ENCODE assay signal across 1 cellular context in the genomic region with DNA sequence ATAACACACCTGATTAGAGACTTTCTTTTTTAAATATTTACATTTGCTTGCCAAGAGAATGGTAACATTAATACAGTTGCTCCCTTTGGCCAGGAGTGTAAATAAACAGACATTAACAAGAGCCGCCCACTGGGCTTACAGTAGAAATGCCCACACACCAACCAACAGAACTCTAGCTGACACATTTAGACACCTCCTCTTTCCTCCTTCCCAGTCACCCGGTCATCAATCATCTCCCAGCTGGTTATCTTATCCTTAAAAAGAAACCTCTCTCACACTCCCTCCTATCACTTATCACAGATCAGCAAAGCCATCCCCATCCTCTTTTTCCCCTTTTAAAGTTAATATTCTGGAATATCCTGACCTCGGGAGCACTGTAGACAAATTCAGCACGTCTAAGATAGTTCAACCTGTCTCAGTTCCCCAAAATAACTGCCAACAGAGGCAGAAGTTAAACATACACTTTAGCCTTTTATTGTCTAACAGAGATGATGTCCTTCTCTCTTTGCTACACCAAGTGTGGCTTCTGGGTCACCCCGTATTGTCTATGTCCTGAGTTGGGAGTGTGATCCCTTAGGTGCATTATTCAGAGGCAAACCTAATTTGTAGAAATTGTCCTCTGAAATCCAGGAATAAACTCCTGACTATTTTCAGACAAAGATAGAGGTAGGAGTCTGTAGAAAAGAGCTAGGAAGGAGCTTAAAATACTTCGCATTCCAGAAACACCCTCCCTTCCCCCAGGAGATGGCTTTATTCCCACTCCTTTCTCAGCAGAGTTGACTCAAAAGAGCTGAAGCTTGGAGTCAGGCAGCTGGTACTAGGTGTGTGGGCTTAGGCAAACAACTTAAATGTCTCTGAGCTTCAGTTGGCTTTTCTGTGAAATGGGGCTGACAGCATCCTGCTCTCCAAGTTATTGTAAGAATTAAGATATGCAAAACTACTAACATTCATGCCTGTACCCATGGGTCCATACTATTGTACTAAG.
A peak's percentile ranks its signal among the peaks of the same experiment; 100 is the strongest.
TF ChIP-seq lines count a peak whose summit lies in the region.

No MANE protein-coding gene starts in this region.

TF ChIP-seq in K562, 482 proteins besides CTCF, POLR2A, EP300 and RAD21 (continued from another document and continues in another):
- TF ChIP-seq, protein P1, sequence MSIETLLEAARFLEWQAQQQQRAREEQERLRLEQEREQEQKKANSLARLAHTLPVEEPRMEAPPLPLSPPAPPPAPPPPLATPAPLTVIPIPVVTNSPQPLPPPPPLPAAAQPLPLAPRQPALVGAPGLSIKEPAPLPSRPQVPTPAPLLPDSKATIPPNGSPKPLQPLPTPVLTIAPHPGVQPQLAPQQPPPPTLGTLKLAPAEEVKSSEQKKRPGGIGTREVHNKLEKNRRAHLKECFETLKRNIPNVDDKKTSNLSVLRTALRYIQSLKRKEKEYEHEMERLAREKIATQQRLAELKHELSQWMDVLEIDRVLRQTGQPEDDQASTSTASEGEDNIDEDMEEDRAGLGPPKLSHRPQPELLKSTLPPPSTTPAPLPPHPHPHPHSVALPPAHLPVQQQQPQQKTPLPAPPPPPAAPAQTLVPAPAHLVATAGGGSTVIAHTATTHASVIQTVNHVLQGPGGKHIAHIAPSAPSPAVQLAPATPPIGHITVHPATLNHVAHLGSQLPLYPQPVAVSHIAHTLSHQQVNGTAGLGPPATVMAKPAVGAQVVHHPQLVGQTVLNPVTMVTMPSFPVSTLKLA (conservative IDR thresholded peaks at IDR 0.05), result peak in 1 of 2 experiments; percentile 74; a peak in 2 of 4 replicates
- peak; percentile 100 for TF ChIP-seq SMARCE1 (IDR thresholded peaks at IDR 0.05)
- no peak for TF ChIP-seq MCM5 (IDR thresholded peaks at IDR 0.05; ENCODE audit: low read depth)
- TF ChIP-seq, protein P2, sequence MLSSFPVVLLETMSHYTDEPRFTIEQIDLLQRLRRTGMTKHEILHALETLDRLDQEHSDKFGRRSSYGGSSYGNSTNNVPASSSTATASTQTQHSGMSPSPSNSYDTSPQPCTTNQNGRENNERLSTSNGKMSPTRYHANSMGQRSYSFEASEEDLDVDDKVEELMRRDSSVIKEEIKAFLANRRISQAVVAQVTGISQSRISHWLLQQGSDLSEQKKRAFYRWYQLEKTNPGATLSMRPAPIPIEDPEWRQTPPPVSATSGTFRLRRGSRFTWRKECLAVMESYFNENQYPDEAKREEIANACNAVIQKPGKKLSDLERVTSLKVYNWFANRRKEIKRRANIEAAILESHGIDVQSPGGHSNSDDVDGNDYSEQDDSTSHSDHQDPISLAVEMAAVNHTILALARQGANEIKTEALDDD (IDR thresholded peaks at IDR 0.05), result peak; percentile 83
- peak; percentile 82 for TF ChIP-seq GATAD2B (IDR thresholded peaks at IDR 0.05; ENCODE audit: borderline replicate concordance)
- TF ChIP-seq ZNF583 (CRISPR knock-in tag; IDR thresholded peaks at IDR 0.05), result no peak
- no peak for TF ChIP-seq ZNF76 (CRISPR knock-in tag; IDR thresholded peaks at IDR 0.05; ENCODE audit: borderline replicate concordance)
- no peak for TF ChIP-seq KLF10 (CRISPR knock-in tag; IDR thresholded peaks at IDR 0.05)
- no peak for TF ChIP-seq ZNF354B (CRISPR knock-in tag; IDR thresholded peaks at IDR 0.05)
- TF ChIP-seq FOXJ3 (CRISPR knock-in tag; IDR thresholded peaks at IDR 0.05), result no peak
- TF ChIP-seq ZNF445 (CRISPR knock-in tag; IDR thresholded peaks at IDR 0.05; ENCODE audit: low read depth), result no peak
- TF ChIP-seq CEBPG (CRISPR knock-in tag; IDR thresholded peaks at IDR 0.05), result no peak
- no peak for TF ChIP-seq CEBPG (tag; conservative IDR thresholded peaks at IDR 0.05 in 1 of 2, IDR thresholded peaks at IDR 0.05 in 1 of 2)
- TF ChIP-seq, protein P3, sequence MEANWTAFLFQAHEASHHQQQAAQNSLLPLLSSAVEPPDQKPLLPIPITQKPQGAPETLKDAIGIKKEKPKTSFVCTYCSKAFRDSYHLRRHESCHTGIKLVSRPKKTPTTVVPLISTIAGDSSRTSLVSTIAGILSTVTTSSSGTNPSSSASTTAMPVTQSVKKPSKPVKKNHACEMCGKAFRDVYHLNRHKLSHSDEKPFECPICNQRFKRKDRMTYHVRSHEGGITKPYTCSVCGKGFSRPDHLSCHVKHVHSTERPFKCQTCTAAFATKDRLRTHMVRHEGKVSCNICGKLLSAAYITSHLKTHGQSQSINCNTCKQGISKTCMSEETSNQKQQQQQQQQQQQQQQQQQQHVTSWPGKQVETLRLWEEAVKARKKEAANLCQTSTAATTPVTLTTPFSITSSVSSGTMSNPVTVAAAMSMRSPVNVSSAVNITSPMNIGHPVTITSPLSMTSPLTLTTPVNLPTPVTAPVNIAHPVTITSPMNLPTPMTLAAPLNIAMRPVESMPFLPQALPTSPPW (CRISPR knock-in tag; IDR thresholded peaks at IDR 0.05), result peak; percentile 82
- TF ChIP-seq TBP (optimal IDR thresholded peaks at IDR 0.05; ENCODE audit: low read depth, low read length), result peak; percentile 17
- no peak for TF ChIP-seq RBM15 (IDR thresholded peaks at IDR 0.05; ENCODE audit: insufficient read depth, low read length)
- peak; percentile 84 for TF ChIP-seq NFIC (IDR thresholded peaks at IDR 0.05)
- TF ChIP-seq RBBP5 (IDR thresholded peaks at IDR 0.05; ENCODE audit: borderline replicate concordance, insufficient read depth, low read length, poor library complexity, severe bottlenecking), result peak; percentile 36
- TF ChIP-seq ZBTB2 (IDR thresholded peaks at IDR 0.05), result peak; percentile 91
- TF ChIP-seq BMI1 (IDR thresholded peaks at IDR 0.05; ENCODE audit: low read length), result no peak
- no peak for TF ChIP-seq HMG20A (CRISPR knock-in tag; conservative IDR thresholded peaks at IDR 0.05)
- TF ChIP-seq RCOR1 (IDR thresholded peaks at IDR 0.05; ENCODE audit: borderline replicate concordance in 1 of 2, low read depth in 2 of 2, low read length in 2 of 2), result peak; percentile 78 to 96; a peak in 3 of 4 replicates
- TF ChIP-seq MAX (CRISPR knock-in tag; IDR thresholded peaks at IDR 0.05), result no peak
- TF ChIP-seq, protein P4, sequence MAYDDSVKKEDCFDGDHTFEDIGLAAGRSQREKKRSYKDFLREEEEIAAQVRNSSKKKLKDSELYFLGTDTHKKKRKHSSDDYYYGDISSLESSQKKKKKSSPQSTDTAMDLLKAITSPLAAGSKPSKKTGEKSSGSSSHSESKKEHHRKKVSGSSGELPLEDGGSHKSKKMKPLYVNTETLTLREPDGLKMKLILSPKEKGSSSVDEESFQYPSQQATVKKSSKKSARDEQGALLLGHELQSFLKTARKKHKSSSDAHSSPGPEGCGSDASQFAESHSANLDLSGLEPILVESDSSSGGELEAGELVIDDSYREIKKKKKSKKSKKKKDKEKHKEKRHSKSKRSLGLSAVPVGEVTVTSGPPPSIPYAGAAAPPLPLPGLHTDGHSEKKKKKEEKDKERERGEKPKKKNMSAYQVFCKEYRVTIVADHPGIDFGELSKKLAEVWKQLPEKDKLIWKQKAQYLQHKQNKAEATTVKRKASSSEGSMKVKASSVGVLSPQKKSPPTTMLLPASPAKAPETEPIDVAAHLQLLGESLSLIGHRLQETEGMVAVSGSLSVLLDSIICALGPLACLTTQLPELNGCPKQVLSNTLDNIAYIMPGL (CRISPR knock-in tag; IDR thresholded peaks at IDR 0.05), result no peak
- TF ChIP-seq ZNF165 (CRISPR knock-in tag; IDR thresholded peaks at IDR 0.05; ENCODE audit: borderline replicate concordance), result no peak
- no peak for TF ChIP-seq MED1 (CRISPR knock-in tag; IDR thresholded peaks at IDR 0.05; ENCODE audit: borderline replicate concordance)
- TF ChIP-seq DMBX1 (CRISPR knock-in tag; IDR thresholded peaks at IDR 0.05; ENCODE audit: borderline replicate concordance), result no peak; the same call in 1 of the 2 replicates
- no peak for TF ChIP-seq KLF6 (CRISPR knock-in tag; IDR thresholded peaks at IDR 0.05; ENCODE audit: borderline replicate concordance)
- peak; percentile 89 for TF ChIP-seq CC2D1A (IDR thresholded peaks at IDR 0.05)
- TF ChIP-seq MEF2A (IDR thresholded peaks at IDR 0.05; ENCODE audit: control insufficient read depth, low read depth, low read length), result peak; percentile 50; the same call in 1 of the 2 replicates
- TF ChIP-seq, protein P5, sequence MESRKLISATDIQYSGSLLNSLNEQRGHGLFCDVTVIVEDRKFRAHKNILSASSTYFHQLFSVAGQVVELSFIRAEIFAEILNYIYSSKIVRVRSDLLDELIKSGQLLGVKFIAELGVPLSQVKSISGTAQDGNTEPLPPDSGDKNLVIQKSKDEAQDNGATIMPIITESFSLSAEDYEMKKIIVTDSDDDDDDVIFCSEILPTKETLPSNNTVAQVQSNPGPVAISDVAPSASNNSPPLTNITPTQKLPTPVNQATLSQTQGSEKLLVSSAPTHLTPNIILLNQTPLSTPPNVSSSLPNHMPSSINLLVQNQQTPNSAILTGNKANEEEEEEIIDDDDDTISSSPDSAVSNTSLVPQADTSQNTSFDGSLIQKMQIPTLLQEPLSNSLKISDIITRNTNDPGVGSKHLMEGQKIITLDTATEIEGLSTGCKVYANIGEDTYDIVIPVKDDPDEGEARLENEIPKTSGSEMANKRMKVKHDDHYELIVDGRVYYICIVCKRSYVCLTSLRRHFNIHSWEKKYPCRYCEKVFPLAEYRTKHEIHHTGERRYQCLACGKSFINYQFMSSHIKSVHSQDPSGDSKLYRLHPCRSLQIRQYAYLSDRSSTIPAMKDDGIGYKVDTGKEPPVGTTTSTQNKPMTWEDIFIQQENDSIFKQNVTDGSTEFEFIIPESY (CRISPR knock-in tag; IDR thresholded peaks at IDR 0.05), result no peak
- no peak for TF ChIP-seq KLF13 (tag; IDR thresholded peaks at IDR 0.05; ENCODE audit: borderline replicate concordance, low read depth)
- peak; percentile 100 for TF ChIP-seq ARID1B (IDR thresholded peaks at IDR 0.05)
- no peak for TF ChIP-seq ZKSCAN1 (IDR thresholded peaks at IDR 0.05; ENCODE audit: low read depth, low read length)
- peak in 1 of 2 experiments; percentile 93; a peak in 2 of 4 replicates for TF ChIP-seq TBL1XR1 (IDR thresholded peaks at IDR 0.05; ENCODE audit: low read length in 2 of 2)
- peak; percentile 59; the same call in 1 of the 2 replicates for TF ChIP-seq TRIM28 (IDR thresholded peaks at IDR 0.05)
- no peak for TF ChIP-seq ZNF780A (CRISPR knock-in tag; IDR thresholded peaks at IDR 0.05)
- peak; percentile 82 for TF ChIP-seq KLF16 (IDR thresholded peaks at IDR 0.05)
- no peak for TF ChIP-seq HNRNPUL1 (IDR thresholded peaks at IDR 0.05; ENCODE audit: low read length)
- TF ChIP-seq GTF2E2 (tag; IDR thresholded peaks at IDR 0.05), result 0 out of 2 replicates have a peak, but pooled peaks have one; percentile 14
- peak; percentile 98 for TF ChIP-seq SMARCC2 (IDR thresholded peaks at IDR 0.05; ENCODE audit: low read depth)
- TF ChIP-seq MXI1 (IDR thresholded peaks at IDR 0.05; ENCODE audit: low read depth, low read length), result no peak; the same call in 1 of the 2 replicates
- peak; percentile 88 for TF ChIP-seq NEUROD1 (IDR thresholded peaks at IDR 0.05; ENCODE audit: borderline replicate concordance, low read depth, low read length, partially characterized antibody)
- peak; percentile 92 for TF ChIP-seq ELF4 (CRISPR knock-in tag; IDR thresholded peaks at IDR 0.05)
- no peak for TF ChIP-seq SNAPC5 (CRISPR knock-in tag; IDR thresholded peaks at IDR 0.05)
- peak; percentile 72; the same call in 1 of the 2 replicates for TF ChIP-seq EHMT2 (IDR thresholded peaks at IDR 0.05)
- no peak for TF ChIP-seq ZNF830 (CRISPR knock-in tag; IDR thresholded peaks at IDR 0.05)
- TF ChIP-seq PBX2 (CRISPR knock-in tag; IDR thresholded peaks at IDR 0.05; ENCODE audit: low read depth), result peak; percentile 94
- TF ChIP-seq PBX2 (tag; conservative IDR thresholded peaks at IDR 0.05; ENCODE audit: low read depth), result peak; percentile 100
- TF ChIP-seq SNRNP70 (optimal IDR thresholded peaks at IDR 0.05; ENCODE audit: low read depth, low read length), result no peak
- TF ChIP-seq MAFK (IDR thresholded peaks at IDR 0.05; ENCODE audit: low read length), result 0 out of 2 replicates have a peak, but pooled peaks have one; percentile 28
- no peak for TF ChIP-seq SIN3A (IDR thresholded peaks at IDR 0.05; ENCODE audit: borderline replicate concordance in 2 of 2, control insufficient read depth in 1 of 2, low read depth in 2 of 2, low read length in 2 of 2)
- TF ChIP-seq ZNF507 (tag; conservative IDR thresholded peaks at IDR 0.05), result no peak
- TF ChIP-seq GTF2F1 (IDR thresholded peaks at IDR 0.05; ENCODE audit: low read depth, low read length), result no peak
- 0 out of 2 replicates have a peak, but pooled peaks have one; percentile 62 for TF ChIP-seq ZBED1 (IDR thresholded peaks at IDR 0.05)
- TF ChIP-seq ZNF212 (CRISPR knock-in tag; IDR thresholded peaks at IDR 0.05), result no peak
- TF ChIP-seq ETS2 (tag; IDR thresholded peaks at IDR 0.05; ENCODE audit: borderline replicate concordance, poor library complexity, severe bottlenecking), result no peak
